ENCODE assay signal across 1 cellular context in genomic region chr9:110033869-110034268, GRCh38.
TF ChIP-seq lines count a peak whose summit lies in the region.

No MANE protein-coding gene starts in this region.

TF ChIP-seq in GM23338, 12 proteins besides CTCF, POLR2A, EP300 and RAD21 (continued from another document):
- TF ChIP-seq EZH2 (IDR thresholded peaks at IDR 0.05; ENCODE audit: low read depth, unreplicated experiment) (no peak), CREB1 (CRISPR knock-in tag; IDR thresholded peaks at IDR 0.05; ENCODE audit: low read depth) (no peak), EZH2phosphoT487 (IDR thresholded peaks at IDR 0.05; ENCODE audit: unreplicated experiment) (no peak), NANOG (IDR thresholded peaks at IDR 0.05; ENCODE audit: borderline replicate concordance) (no peak), ZNF331 (CRISPR knock-in tag; IDR thresholded peaks at IDR 0.05; ENCODE audit: low read depth) (no peak), JUNB (IDR thresholded peaks at IDR 0.05; ENCODE audit: unreplicated experiment) (no peak), POLR2AphosphoS5 (IDR thresholded peaks at IDR 0.05; ENCODE audit: low read depth) (no peak)
- TF ChIP-seq, protein P1, sequence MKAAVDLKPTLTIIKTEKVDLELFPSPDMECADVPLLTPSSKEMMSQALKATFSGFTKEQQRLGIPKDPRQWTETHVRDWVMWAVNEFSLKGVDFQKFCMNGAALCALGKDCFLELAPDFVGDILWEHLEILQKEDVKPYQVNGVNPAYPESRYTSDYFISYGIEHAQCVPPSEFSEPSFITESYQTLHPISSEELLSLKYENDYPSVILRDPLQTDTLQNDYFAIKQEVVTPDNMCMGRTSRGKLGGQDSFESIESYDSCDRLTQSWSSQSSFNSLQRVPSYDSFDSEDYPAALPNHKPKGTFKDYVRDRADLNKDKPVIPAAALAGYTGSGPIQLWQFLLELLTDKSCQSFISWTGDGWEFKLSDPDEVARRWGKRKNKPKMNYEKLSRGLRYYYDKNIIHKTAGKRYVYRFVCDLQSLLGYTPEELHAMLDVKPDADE (IDR thresholded peaks at IDR 0.05) = no peak
- TF ChIP-seq, protein P2, sequence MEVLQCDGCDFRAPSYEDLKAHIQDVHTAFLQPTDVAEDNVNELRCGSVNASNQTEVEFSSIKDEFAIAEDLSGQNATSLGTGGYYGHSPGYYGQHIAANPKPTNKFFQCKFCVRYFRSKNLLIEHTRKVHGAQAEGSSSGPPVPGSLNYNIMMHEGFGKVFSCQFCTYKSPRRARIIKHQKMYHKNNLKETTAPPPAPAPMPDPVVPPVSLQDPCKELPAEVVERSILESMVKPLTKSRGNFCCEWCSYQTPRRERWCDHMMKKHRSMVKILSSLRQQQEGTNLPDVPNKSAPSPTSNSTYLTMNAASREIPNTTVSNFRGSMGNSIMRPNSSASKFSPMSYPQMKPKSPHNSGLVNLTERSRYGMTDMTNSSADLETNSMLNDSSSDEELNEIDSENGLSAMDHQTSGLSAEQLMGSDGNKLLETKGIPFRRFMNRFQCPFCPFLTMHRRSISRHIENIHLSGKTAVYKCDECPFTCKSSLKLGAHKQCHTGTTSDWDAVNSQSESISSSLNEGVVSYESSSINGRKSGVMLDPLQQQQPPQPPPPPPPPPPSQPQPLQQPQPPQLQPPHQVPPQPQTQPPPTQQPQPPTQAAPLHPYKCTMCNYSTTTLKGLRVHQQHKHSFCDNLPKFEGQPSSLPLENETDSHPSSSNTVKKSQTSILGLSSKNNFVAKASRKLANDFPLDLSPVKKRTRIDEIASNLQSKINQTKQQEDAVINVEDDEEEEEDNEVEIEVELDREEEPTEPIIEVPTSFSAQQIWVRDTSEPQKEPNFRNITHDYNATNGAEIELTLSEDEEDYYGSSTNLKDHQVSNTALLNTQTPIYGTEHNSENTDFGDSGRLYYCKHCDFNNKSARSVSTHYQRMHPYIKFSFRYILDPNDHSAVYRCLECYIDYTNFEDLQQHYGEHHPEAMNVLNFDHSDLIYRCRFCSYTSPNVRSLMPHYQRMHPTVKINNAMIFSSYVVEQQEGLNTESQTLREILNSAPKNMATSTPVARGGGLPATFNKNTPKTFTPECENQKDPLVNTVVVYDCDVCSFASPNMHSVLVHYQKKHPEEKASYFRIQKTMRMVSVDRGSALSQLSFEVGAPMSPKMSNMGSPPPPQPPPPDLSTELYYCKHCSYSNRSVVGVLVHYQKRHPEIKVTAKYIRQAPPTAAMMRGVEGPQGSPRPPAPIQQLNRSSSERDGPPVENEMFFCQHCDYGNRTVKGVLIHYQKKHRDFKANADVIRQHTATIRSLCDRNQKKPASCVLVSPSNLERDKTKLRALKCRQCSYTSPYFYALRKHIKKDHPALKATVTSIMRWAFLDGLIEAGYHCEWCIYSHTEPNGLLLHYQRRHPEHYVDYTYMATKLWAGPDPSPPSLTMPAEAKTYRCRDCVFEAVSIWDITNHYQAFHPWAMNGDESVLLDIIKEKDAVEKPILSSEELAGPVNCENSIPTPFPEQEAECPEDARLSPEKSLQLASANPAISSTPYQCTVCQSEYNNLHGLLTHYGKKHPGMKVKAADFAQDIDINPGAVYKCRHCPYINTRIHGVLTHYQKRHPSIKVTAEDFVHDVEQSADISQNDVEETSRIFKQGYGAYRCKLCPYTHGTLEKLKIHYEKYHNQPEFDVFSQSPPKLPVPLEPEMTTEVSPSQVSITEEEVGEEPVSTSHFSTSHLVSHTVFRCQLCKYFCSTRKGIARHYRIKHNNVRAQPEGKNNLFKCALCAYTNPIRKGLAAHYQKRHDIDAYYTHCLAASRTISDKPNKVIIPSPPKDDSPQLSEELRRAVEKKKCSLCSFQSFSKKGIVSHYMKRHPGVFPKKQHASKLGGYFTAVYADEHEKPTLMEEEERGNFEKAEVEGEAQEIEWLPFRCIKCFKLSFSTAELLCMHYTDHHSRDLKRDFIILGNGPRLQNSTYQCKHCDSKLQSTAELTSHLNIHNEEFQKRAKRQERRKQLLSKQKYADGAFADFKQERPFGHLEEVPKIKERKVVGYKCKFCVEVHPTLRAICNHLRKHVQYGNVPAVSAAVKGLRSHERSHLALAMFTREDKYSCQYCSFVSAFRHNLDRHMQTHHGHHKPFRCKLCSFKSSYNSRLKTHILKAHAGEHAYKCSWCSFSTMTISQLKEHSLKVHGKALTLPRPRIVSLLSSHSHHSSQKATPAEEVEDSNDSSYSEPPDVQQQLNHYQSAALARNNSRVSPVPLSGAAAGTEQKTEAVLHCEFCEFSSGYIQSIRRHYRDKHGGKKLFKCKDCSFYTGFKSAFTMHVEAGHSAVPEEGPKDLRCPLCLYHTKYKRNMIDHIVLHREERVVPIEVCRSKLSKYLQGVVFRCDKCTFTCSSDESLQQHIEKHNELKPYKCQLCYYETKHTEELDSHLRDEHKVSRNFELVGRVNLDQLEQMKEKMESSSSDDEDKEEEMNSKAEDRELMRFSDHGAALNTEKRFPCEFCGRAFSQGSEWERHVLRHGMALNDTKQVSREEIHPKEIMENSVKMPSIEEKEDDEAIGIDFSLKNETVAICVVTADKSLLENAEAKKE (CRISPR knock-in tag; IDR thresholded peaks at IDR 0.05) = no peak
